Comparison of ENCODE assay signal across 16 cellular contexts in the genomic region with DNA sequence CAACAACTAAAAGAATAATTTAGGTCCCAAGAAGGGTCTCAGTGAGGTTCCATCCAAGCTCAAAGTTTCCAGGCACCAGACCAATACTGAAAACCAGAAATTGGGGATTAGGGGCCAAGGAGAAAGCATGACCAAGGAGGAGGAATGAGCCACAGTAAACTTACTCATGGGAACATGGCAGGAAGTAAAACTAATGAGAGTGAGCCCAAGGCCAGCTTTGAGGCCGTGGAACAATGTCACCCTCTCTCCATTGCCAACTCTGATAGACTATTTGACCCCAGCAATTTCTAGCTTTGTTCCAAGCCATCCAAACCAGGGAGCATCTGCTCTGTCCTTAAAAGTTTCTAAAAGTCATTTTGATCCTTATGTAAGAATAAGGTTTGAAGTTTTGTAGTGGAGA.
"Had no signal": no experiment of that assay in that cellular context is flagged by ENCODE, and none has a peak within 500 bp of the region (broad histone marks: within the 10 kb centered on the region; RNA-seq: fewer than 3 reads in every experiment).

No MANE protein-coding gene starts in this region.

- H3K27me3 ChIP-seq: colonic mucosa, ovary, stomach, upper lobe of left lung had no signal

- H3K36me3 ChIP-seq: colonic mucosa, ovary, stomach, upper lobe of left lung had no signal

- H3K27ac ChIP-seq: colonic mucosa, stomach had no signal

- ATAC-seq: naive thymus-derived CD8-positive, alpha-beta T cell; sciatic nerve had no signal

- H3K4me3 ChIP-seq: colonic mucosa, ovary, skin epidermis, stomach, upper lobe of left lung had no signal

- H3K4me1 ChIP-seq: colonic mucosa had no signal

- H3K9me3 ChIP-seq: colonic mucosa, ovary, stomach, upper lobe of left lung had no signal

- DNase-seq: caudate nucleus; colonic mucosa; effector CD4-positive, alpha-beta T cell; foreskin melanocyte; head of caudate nucleus; hippocampal formation; kidney glomerular epithelial cell; mammary epithelial cell; naive thymus-derived CD8-positive, alpha-beta T cell; ovary; stimulated activated CD4-positive, alpha-beta T cell treated with anti-CD3 and anti-CD28 coated beads, Interleukin-12 subunit alpha, Interleukin-12 subunit beta, amount 100 ng/mL, for 4 hours; stimulated activated naive CD4-positive, alpha-beta T cell; stomach; upper lobe of left lung had no signal
